ENCODE assay signal across 24 cellular contexts in the genomic region with DNA sequence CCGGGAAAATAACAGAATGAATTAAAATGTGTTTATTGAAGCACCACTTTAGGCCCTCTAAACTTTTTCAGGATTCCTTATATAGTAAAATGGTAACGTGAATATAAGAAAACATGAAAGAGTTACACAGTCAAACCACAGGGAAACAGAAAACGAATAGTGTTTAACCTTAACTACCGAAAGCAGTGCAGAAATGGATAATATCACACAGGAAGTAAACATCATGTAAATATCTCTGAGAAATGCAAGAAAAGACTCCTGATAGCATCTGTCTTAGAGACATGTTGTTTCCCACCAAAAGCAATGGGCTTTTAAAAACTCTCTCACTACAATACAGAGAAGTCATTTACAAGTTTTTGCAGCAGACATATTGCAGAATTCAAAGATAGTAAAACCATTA.
A peak's percentile ranks its signal among the peaks of the same experiment; 100 is the strongest.
DNase-seq lines count a peak whose midpoint lies in the region; ATAC-seq and TF ChIP-seq lines count a peak whose summit lies in the region.
"Had no signal": no experiment of that assay in that cellular context is flagged by ENCODE, and none has a peak within 500 bp of the region (broad histone marks: within the 10 kb centered on the region; RNA-seq: fewer than 3 reads in every experiment).

No MANE protein-coding gene starts in this region.

- no peak for TF ChIP-seq POLR2A in GM18505 (IDR thresholded peaks at IDR 0.05; ENCODE audit: borderline replicate concordance, extremely low read depth, insufficient read depth, insufficient read length)

- peaks cover 11 to 12% of the 10 kb centered on the region in 2 donors for H3K4me1 Mint-ChIP-seq in natural killer cell
- H3K4me1 Mint-ChIP-seq in natural killer cell treated with Interleukin-12 subunit alpha and Interleukin-12 subunit beta and Interleukin-15 and Interleukin-18, amount 100 ng/mL, for 72 hours (ENCODE audit: low read depth in 2 of 2), result peaks cover 0 to 6% of the 10 kb centered on the region in 2 donors
- H3K4me1 Mint-ChIP-seq in mesothelial cell of epicardium, result peaks cover 9% of the 10 kb centered on the region

- no peak for TF ChIP-seq CTCF in natural killer cell (IDR thresholded peaks at IDR 0.05)
- TF ChIP-seq CTCF in mesothelial cell of epicardium (IDR thresholded peaks at IDR 0.05; ENCODE audit: unreplicated experiment), result no peak

- ATAC-seq in natural killer cell (peak; percentile 65 to 83 (median 76)), GM21526 (IDR thresholded peaks at IDR 0.05; ENCODE audit: low FRiP score, unreplicated experiment) (peak; percentile 75), HG03135 (IDR thresholded peaks at IDR 0.05; ENCODE audit: unreplicated experiment) (peak; percentile 51), GM18505 (IDR thresholded peaks at IDR 0.05; ENCODE audit: unreplicated experiment) (no peak)
- ATAC-seq in natural killer cell treated with Interleukin-12 subunit alpha and Interleukin-12 subunit beta and Interleukin-15 and Interleukin-18, amount 100 ng/mL, for 72 hours, result no peak
- ATAC-seq: CD8-positive, alpha-beta T cell; HCT116; left cardiac atrium had no signal

- H3K36me3 Mint-ChIP-seq in natural killer cell, result no peaks in the 10 kb centered on the region
- H3K36me3 Mint-ChIP-seq in natural killer cell treated with Interleukin-12 subunit alpha and Interleukin-12 subunit beta and Interleukin-15 and Interleukin-18, amount 100 ng/mL, for 72 hours, result no peaks in the 10 kb centered on the region
- no peaks in the 10 kb centered on the region for H3K36me3 Mint-ChIP-seq in mesothelial cell of epicardium
- H3K36me3 Mint-ChIP-seq: CD8-positive, alpha-beta T cell; memory B cell had no signal

- DNase-seq in natural killer cell, result no peak
- no peak for DNase-seq in natural killer cell treated with Interleukin-12 subunit alpha and Interleukin-12 subunit beta and Interleukin-15 and Interleukin-18, amount 100 ng/mL, for 72 hours (ENCODE audit: low spot score)
- no peak for DNase-seq in NCI-H2107 (lab: John Stamatoyannopoulos, UW)
- DNase-seq in HPDE6-E6E7 (ENCODE audit: extremely low spot score), result no peak
- no peak for DNase-seq in mesothelial cell of epicardium (ENCODE audit: low spot score in 2 of 2, unreplicated experiment in 2 of 2)
- DNase-seq: activated CD8-positive, alpha-beta memory T cell treated with anti-CD3 and anti-CD28 coated beads, Interleukin-2, amount 50 U/mL, for 48 hours; CD8-positive, alpha-beta T cell; dorsolateral prefrontal cortex; GF-D8; left cardiac atrium; NCI-H1436; NCI-H2171 treated with DMSO at 0.1 percent for 48 hours; NCI-H526; occipital lobe; small intestine; stimulated activated CD4-positive, alpha-beta T cell treated with anti-CD3 and anti-CD28 coated beads, Interleukin-4, amount 100 ng/mL, for 1 hour; tibial artery had no signal

- H3K9me3 Mint-ChIP-seq in natural killer cell (no peaks in the 10 kb centered on the region), mesothelial cell of epicardium (no peaks in the 10 kb centered on the region)
- H3K9me3 Mint-ChIP-seq in natural killer cell treated with Interleukin-12 subunit alpha and Interleukin-12 subunit beta and Interleukin-15 and Interleukin-18, amount 100 ng/mL, for 72 hours, result no peaks in the 10 kb centered on the region
- H3K9me3 Mint-ChIP-seq: CD8-positive, alpha-beta T cell; memory B cell; stimulated activated naive CD8-positive, alpha-beta T cell treated with anti-CD3 and anti-CD28 coated beads, Interleukin-15, Interleukin-2, amounts not matched to agents 100 ng/mL and 50 ng/mL, for 24 hours had no signal

- intact Hi-C loops in natural killer cell (cut with micrococcal nuclease), result no loop called here

- H3K4me3 Mint-ChIP-seq in natural killer cell (no peak overlapping the region), mesothelial cell of epicardium (no peak overlapping the region)
- no peak overlapping the region for H3K4me3 Mint-ChIP-seq in natural killer cell treated with Interleukin-12 subunit alpha and Interleukin-12 subunit beta and Interleukin-15 and Interleukin-18, amount 100 ng/mL, for 72 hours
- H3K4me3 Mint-ChIP-seq: CD8-positive, alpha-beta T cell; IgD-negative memory B cell; memory B cell; stimulated activated naive CD8-positive, alpha-beta T cell treated with anti-CD3 and anti-CD28 coated beads, Interleukin-15, Interleukin-2, amounts not matched to agents 100 ng/mL and 50 ng/mL, for 24 hours had no signal

- no peaks in the 10 kb centered on the region for H3K27me3 Mint-ChIP-seq in natural killer cell (ENCODE audit: low read depth in 2 of 2)
- H3K27me3 Mint-ChIP-seq in natural killer cell treated with Interleukin-12 subunit alpha and Interleukin-12 subunit beta and Interleukin-15 and Interleukin-18, amount 100 ng/mL, for 72 hours, result no peaks in the 10 kb centered on the region
- peaks cover 1% of the 10 kb centered on the region for H3K27me3 Mint-ChIP-seq in mesothelial cell of epicardium (ENCODE audit: low read depth)
- H3K27me3 Mint-ChIP-seq: IgD-negative memory B cell; memory B cell; stimulated activated naive CD8-positive, alpha-beta T cell treated with anti-CD3 and anti-CD28 coated beads, Interleukin-15, Interleukin-2, amounts not matched to agents 100 ng/mL and 50 ng/mL, for 24 hours had no signal

- H3K27ac Mint-ChIP-seq in natural killer cell (peak overlapping the region in 1 of 2 donors; percentile 21), mesothelial cell of epicardium (no peak overlapping the region)
- H3K27ac Mint-ChIP-seq in natural killer cell treated with Interleukin-12 subunit alpha and Interleukin-12 subunit beta and Interleukin-15 and Interleukin-18, amount 100 ng/mL, for 72 hours, result no peak overlapping the region
- H3K27ac Mint-ChIP-seq: CD8-positive, alpha-beta T cell; IgD-negative memory B cell; memory B cell; stimulated activated naive CD8-positive, alpha-beta T cell treated with anti-CD3 and anti-CD28 coated beads, Interleukin-15, Interleukin-2, amounts not matched to agents 100 ng/mL and 50 ng/mL, for 24 hours had no signal

Comparison
In these comparisons a context has a peak if more than half of its experiments do, and no peak if none do; other contexts are left out.
1. ATAC-seq: peak in natural killer cell (3 of 3), GM21526 (single experiment) and HG03135 (single experiment); none in natural killer cell treated with Interleukin-12 subunit alpha and Interleukin-12 subunit beta and Interleukin-15 and Interleukin-18, amount 100 ng/mL, for 72 hours (0 of 2) and GM18505 (single experiment).